8 cellular contexts compared by ENCODE assay signal in genomic region chr2:219249203-219249980, GRCh38. TPM values are rescaled to one million over a fixed set of nuclear protein-coding genes. Genes with fewer than 3 reads are reported as not detected.
A peak's percentile ranks its signal among the peaks of the same experiment; 100 is the strongest.
DNase-seq lines count a peak whose midpoint lies in the region; ATAC-seq and TF ChIP-seq lines count a peak whose summit lies in the region.

No MANE protein-coding gene starts in this region.

- no peak for TF ChIP-seq CTCF in AG10803 (conservative IDR thresholded peaks at IDR 0.05; ENCODE audit: low read length)

- H3K4me3 ChIP-seq in AG10803 (ENCODE audit: low read length) = no peak overlapping the region

- DNase-seq in AG10803 (ENCODE audit: low read depth) = peak; percentile 79
- DNase-seq in NCI-H82 treated with DMSO at 0.1 percent for 48 hours (lab: John Stamatoyannopoulos, UW; ENCODE audit: unreplicated experiment) = peak; percentile 27
- DNase-seq in activated effector memory CD4-positive, alpha-beta T cell treated with anti-CD3 and anti-CD28 coated beads, Interleukin-2, amount 50 U/mL, for 16 hours = peak; percentile 79
- peak; percentile 43 for DNase-seq in foreskin melanocyte
- DNase-seq in occipital lobe (lab: John Stamatoyannopoulos, UW) = peak; percentile 37
- no peak for DNase-seq in activated CD4-positive, CD25-positive, alpha-beta regulatory T cell (lab: John Stamatoyannopoulos, UW)

- TF ChIP-seq POLR2A in GM18526 (IDR thresholded peaks at IDR 0.05; ENCODE audit: extremely low read depth, insufficient read length) = peak; percentile 58

- peak; percentile 41 for ATAC-seq in HG03196 (IDR thresholded peaks at IDR 0.05; ENCODE audit: unreplicated experiment)

RNA-seq across cellular contexts. Expression of gene TUBA4B, which starts 3.7 kb away (rescaled TPM):
- not detected for total RNA-seq in occipital lobe

RNA-seq across cellular contexts. Expression of gene STK16, which starts 4.1 kb away (rescaled TPM):
- 15.4 TPM for total RNA-seq in occipital lobe

RNA-seq across cellular contexts. Expression of gene GLB1L, which starts 4.1 kb away (rescaled TPM):
- 2.7 TPM for total RNA-seq in occipital lobe

RNA-seq across cellular contexts. Expression of gene TUBA4A, which starts 4.3 kb away (rescaled TPM):
- 2.7 TPM for total RNA-seq in occipital lobe

RNA-seq across cellular contexts. Expression of gene ANKZF1, which starts 19.8 kb away (rescaled TPM):
- 40.4 TPM for total RNA-seq in occipital lobe

Comparison
In these comparisons a context has a peak if more than half of its experiments do, and no peak if none do; other contexts are left out.
1. DNase-seq: peak in AG10803 (single experiment), NCI-H82 treated with DMSO at 0.1 percent for 48 hours (single experiment), activated effector memory CD4-positive, alpha-beta T cell treated with anti-CD3 and anti-CD28 coated beads, Interleukin-2, amount 50 U/mL, for 16 hours (single experiment), foreskin melanocyte (single experiment) and occipital lobe (single experiment); none in activated CD4-positive, CD25-positive, alpha-beta regulatory T cell (0 of 4).